ENCODE assay signal across 26 cellular contexts in the genomic region with DNA sequence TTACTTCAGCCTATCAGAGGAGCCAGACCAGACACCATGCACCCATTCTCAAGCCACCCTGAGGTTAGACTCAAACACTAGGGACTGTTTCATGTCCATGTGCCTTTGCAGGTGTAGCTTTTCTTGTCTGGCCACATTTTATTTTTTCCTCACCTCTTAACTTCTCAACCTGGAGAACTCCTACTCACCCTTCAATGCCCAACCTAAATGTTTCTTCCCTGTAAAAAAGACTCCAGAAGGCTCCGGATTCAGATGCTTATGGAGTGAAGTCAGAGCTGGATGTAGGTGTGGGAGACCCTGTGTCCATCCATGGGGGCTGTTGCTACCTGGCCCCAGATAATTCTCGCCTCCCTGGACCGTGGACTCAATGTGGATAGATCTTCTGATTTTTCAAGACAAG. TPM values are rescaled to one million over a fixed set of nuclear protein-coding genes. Genes with fewer than 3 reads are reported as not detected.
A peak's percentile ranks its signal among the peaks of the same experiment; 100 is the strongest.
DNase-seq lines count a peak whose midpoint lies in the region; ATAC-seq and TF ChIP-seq lines count a peak whose summit lies in the region.
"Had no signal": no experiment of that assay in that cellular context is flagged by ENCODE, and none has a peak within 500 bp of the region (broad histone marks: within the 10 kb centered on the region; RNA-seq: fewer than 3 reads in every experiment).

No MANE protein-coding gene starts in this region.

- H3K9me2 ChIP-seq in SK-N-SH = no peaks in the 10 kb centered on the region

- no peak for TF ChIP-seq RAD21 in SK-N-SH (IDR thresholded peaks at IDR 0.05; ENCODE audit: low read length)

- peaks cover 0 to 24% of the 10 kb centered on the region in 2 experiments; a peak in 1 of 4 replicates for H3K4me1 ChIP-seq in SK-N-SH (ENCODE audit: control insufficient read depth in 1 of 2, insufficient read depth in 2 of 2, low read depth in 1 of 2, low read length in 1 of 2)
- no peaks in the 10 kb centered on the region for H3K4me1 ChIP-seq in HEK293 (ENCODE audit: control insufficient read depth, insufficient read depth, low read length)
- H3K4me1 ChIP-seq: A549, BE2C, BLaER1, Caco-2 had no signal

- POLR2A ChIA-PET in SK-N-SH (lab: Yijun Ruan, JAX) = no interaction called here
- POLR2A ChIA-PET in HEK293 (lab: Yijun Ruan, JAX) = no interaction called here

- no peaks in the 10 kb centered on the region for H3K9me3 ChIP-seq in SK-N-SH
- H3K9me3 ChIP-seq in HEK293 (ENCODE audit: control insufficient read depth, insufficient read depth, low read depth, low read length) = no peaks in the 10 kb centered on the region
- H3K9me3 ChIP-seq: BE2C; BLaER1; BLaER1 treated with 17β-estradiol and CSF1 and Interleukin-3, amounts not matched to agents 10 nM and 100 nM; Caco-2 had no signal

- no peaks in the 10 kb centered on the region for H3K36me3 ChIP-seq in SK-N-SH (replicated peaks in 1 of 2; ENCODE audit: control insufficient read depth in 1 of 2, insufficient read depth in 2 of 2, low read length in 1 of 2)
- H3K36me3 ChIP-seq in HEK293 (ENCODE audit: control insufficient read depth in 2 of 2, insufficient read depth in 1 of 2, low read length in 2 of 2) = no peaks in the 10 kb centered on the region
- H3K36me3 ChIP-seq: BE2C; BLaER1; BLaER1 treated with 17β-estradiol and CSF1 and Interleukin-3, amounts not matched to agents 10 nM and 100 nM had no signal

- H3K9ac ChIP-seq in SK-N-SH = no peak overlapping the region
- H3K9ac ChIP-seq: BLaER1; BLaER1 treated with 17β-estradiol and CSF1 and Interleukin-3, amounts not matched to agents 10 nM and 100 nM had no signal

- H4K20me1 ChIP-seq in SK-N-SH (ENCODE audit: insufficient read depth) = no peaks in the 10 kb centered on the region
- H4K20me1 ChIP-seq: BLaER1; BLaER1 treated with 17β-estradiol and CSF1 and Interleukin-3, amounts not matched to agents 10 nM and 100 nM had no signal

- TF ChIP-seq CTCF in SK-N-SH (IDR thresholded peaks at IDR 0.05) = no peak
- TF ChIP-seq CTCF in HEK293 (tag by site-specific recombination; IDR thresholded peaks at IDR 0.05) = no peak

- no peak overlapping the region; the same call in 1 of the 2 replicates for H3K4me2 ChIP-seq in SK-N-SH
- H3K4me2 ChIP-seq: A549; BLaER1; BLaER1 treated with 17β-estradiol and CSF1 and Interleukin-3, amounts not matched to agents 10 nM and 100 nM had no signal

- CTCF ChIA-PET in SK-N-SH (lab: Yijun Ruan, JAX) = no interaction called here
- CTCF ChIA-PET in HEK293 (lab: Yijun Ruan, JAX) = interaction anchor here (0.6 to 1.0 kb wide), 2 partner anchors 36 to 42 kb away, joined by 3 to 7 read pairs; no protein-coding TSS in a partner anchor

- peak overlapping the region in 1 of 2 experiments; percentile 69; a peak in 2 of 4 replicates for H3K27ac ChIP-seq in SK-N-SH (ENCODE audit: low read depth in 2 of 2, low read length in 1 of 2)
- no peak overlapping the region for H3K27ac ChIP-seq in HEK293 (ENCODE audit: extremely low read depth, low read depth, low read length)
- H3K27ac ChIP-seq: 22Rv1; A549; BLaER1; BLaER1 treated with 17β-estradiol and CSF1 and Interleukin-3, amounts not matched to agents 10 nM and 100 nM; C4-2B had no signal

- 28% methylated on average over 3 of the region's 3 CpGs for WGBS in SK-N-SH (ENCODE audit: low lambda C conversion rate)

- TF ChIP-seq EP300 in SK-N-SH (IDR thresholded peaks at IDR 0.05; ENCODE audit: borderline replicate concordance in 1 of 2, low read depth in 1 of 2, low read length in 1 of 2) = no peak

- H3K27me3 ChIP-seq in SK-N-SH (ENCODE audit: insufficient read depth) = no peaks in the 10 kb centered on the region
- H3K27me3 ChIP-seq: BE2C; BLaER1; BLaER1 treated with 17β-estradiol and CSF1 and Interleukin-3, amounts not matched to agents 10 nM and 100 nM had no signal

- H3F3A ChIP-seq in SK-N-SH (replicated peaks; ENCODE audit: insufficient read depth) = peaks cover 13% of the 10 kb centered on the region

- H2AFZ ChIP-seq in SK-N-SH (ENCODE audit: low read depth) = no peak overlapping the region

- H3K79me2 ChIP-seq in SK-N-SH (ENCODE audit: insufficient read depth) = no peaks in the 10 kb centered on the region

- DNase-seq in SK-N-SH (no peak), amniotic stem cell (lab: John Stamatoyannopoulos, UW) (no peak)
- DNase-seq: 8988T; ACHN; AML-193; BE2C; Caco-2; Calu3; CD4-positive, alpha-beta memory T cell; CD4-positive, alpha-beta T cell; CD4-positive, CD25-positive, alpha-beta regulatory T cell; CD8-positive, alpha-beta memory T cell; CD8-positive, alpha-beta T cell; COR-L47; DMS 273 treated with DMSO at 0.1 percent for 48 hours; DMS153; DMS53; DND-41; EL had no signal

- H3K4me3 ChIP-seq in SK-N-SH (ENCODE audit: low read depth in 2 of 2, low read length in 1 of 2) (no peak overlapping the region), HEK293 (ENCODE audit: low read depth, low read length) (no peak overlapping the region)
- H3K4me3 ChIP-seq: A549; BLaER1; BLaER1 treated with 17β-estradiol and CSF1 and Interleukin-3, amounts not matched to agents 10 nM and 100 nM had no signal

- ATAC-seq in SK-N-SH treated with all-trans-retinoic acid at 6 μM for 48 hours = no peak
- ATAC-seq: A549; CD8-positive, alpha-beta T cell had no signal

TF ChIP-seq in SK-N-SH treated with all-trans-retinoic acid at 6 μM for 48 hours, 23 proteins besides CTCF, POLR2A, EP300 and RAD21:
- TF ChIP-seq ZFP3 (CRISPR knock-in tag; IDR thresholded peaks at IDR 0.05) (peak; percentile 87), ZNF565 (CRISPR knock-in tag; conservative IDR thresholded peaks at IDR 0.05; ENCODE audit: low read depth) (no peak)

TF ChIP-seq in SK-N-SH, 30 proteins besides CTCF, POLR2A, EP300 and RAD21:
- no peak for TF ChIP-seq CHD2 (IDR thresholded peaks at IDR 0.05; ENCODE audit: low read length, partially characterized antibody)
- TF ChIP-seq REST (IDR thresholded peaks at IDR 0.05; ENCODE audit: low read depth, low read length) = no peak
- TF ChIP-seq TEAD4 (IDR thresholded peaks at IDR 0.05; ENCODE audit: borderline replicate concordance, insufficient read depth) = no peak

TF ChIP-seq in HEK293, 187 proteins besides CTCF, POLR2A, EP300 and RAD21:
- TF ChIP-seq IKZF3 (tag by site-specific recombination; IDR thresholded peaks at IDR 0.05) (no peak), ZBTB8A (tag by site-specific recombination; IDR thresholded peaks at IDR 0.05) (no peak), ZNF785 (tag by site-specific recombination; IDR thresholded peaks at IDR 0.05) (no peak), ZNF324 (tag by site-specific recombination; IDR thresholded peaks at IDR 0.05) (no peak), ZNF624 (tag by site-specific recombination; IDR thresholded peaks at IDR 0.05) (no peak), ZFP3 (tag by site-specific recombination; IDR thresholded peaks at IDR 0.05; ENCODE audit: low read depth) (peak; percentile 58; the same call in 1 of the 2 replicates), ZNF16 (tag by site-specific recombination; IDR thresholded peaks at IDR 0.05; ENCODE audit: low read depth) (no peak)
TF ChIP-seq in HEK293: peak in this region for 1.

RNA-seq across cellular contexts. Expression of gene NLRP1, which starts 44.0 kb away (rescaled TPM):
- polyA plus RNA-seq in SK-N-SH (2012; rRNA removed) = 51.4 and 53.0 TPM in 2 replicates
- 32.5 and 42.2 TPM in 2 replicates for polyA plus RNA-seq in SK-N-SH (2012; cell fraction: cytosol; rRNA removed)
- polyA plus RNA-seq in SK-N-SH (2012; cell fraction: nucleus; rRNA removed) = 87.5 and 109 TPM in 2 replicates
